In the genomic region with DNA sequence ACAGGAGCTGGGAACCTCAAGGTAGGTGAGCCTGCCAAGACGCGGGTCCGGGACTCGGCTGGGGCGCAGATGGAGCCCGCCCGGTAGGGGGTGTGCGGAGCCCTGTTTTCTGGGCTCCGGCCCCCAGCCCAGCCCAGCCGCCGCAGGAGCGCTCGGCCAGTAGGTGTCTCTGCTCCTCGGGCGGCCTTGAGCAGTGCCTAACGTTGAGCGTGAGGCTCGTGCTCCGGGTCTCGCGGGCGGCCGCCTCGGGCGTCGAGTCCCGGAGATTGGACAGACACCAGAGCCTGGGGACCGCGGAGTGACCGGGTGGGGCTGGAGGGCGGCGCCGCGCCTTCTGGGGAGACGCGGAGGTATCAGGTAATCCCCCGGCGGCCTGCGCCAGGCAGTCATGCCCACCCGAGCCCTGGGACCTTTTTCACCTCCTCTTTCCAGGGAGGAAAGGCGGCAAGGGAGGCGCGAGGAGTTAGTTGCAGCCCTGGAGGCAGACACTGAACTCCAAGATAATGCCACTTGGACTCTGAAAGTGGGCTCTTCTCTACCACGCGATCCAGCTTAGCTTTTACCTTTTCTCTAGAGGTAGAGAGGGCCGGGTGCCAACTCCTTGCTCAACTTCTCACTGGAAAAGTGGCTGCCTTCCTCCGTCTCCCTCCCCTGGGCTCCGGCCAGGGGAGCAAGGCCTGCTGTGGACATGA, we compare ENCODE assay signal across 8 cellular contexts. TPM values are rescaled to one million over a fixed set of nuclear protein-coding genes. Genes with fewer than 3 reads are reported as not detected.
DNase-seq lines count a peak whose midpoint lies in the region; ATAC-seq and TF ChIP-seq lines count a peak whose summit lies in the region.

No MANE protein-coding gene starts in this region.

- H3K9me3 Mint-ChIP-seq in activated CD4-positive, alpha-beta memory T cell treated with anti-CD3 and anti-CD28 coated beads, Interleukin-2, amount 10 ng/mL, durations not matched to agents 7 days and 5 days = no peaks in the 10 kb centered on the region

- H3K4me3 ChIP-seq in epithelial cell of proximal tubule (ENCODE audit: low read depth, low read length) (peak overlapping the region; percentile 65), mucosa of rectum (ENCODE audit: low read length in 2 of 2) (peak overlapping the region; percentile 2 to 28), stomach smooth muscle (ENCODE audit: low read length in 2 of 2) (peak overlapping the region; percentile 45 to 72)

- H3K36me3 ChIP-seq in mucosa of rectum (ENCODE audit: control insufficient read depth in 2 of 2, insufficient read depth in 2 of 2, low read length in 2 of 2) (no peaks in the 10 kb centered on the region), stomach smooth muscle (ENCODE audit: control insufficient read depth in 2 of 2, insufficient read depth in 2 of 2, low read length in 2 of 2) (no peaks in the 10 kb centered on the region)

- H3K9ac ChIP-seq in mucosa of rectum (ENCODE audit: low read depth in 1 of 2, low read length in 2 of 2) (no peak overlapping the region), stomach smooth muscle (ENCODE audit: low read length in 2 of 2) (peak overlapping the region; percentile 29 to 43)

- POLR2A ChIA-PET in activated CD4-positive, alpha-beta memory T cell treated with anti-CD3 and anti-CD28 coated beads, Interleukin-2, amount 10 ng/mL, durations not matched to agents 7 days and 5 days (lab: Charles Lee) = no interaction called here

- CTCF ChIA-PET in activated CD4-positive, alpha-beta memory T cell treated with anti-CD3 and anti-CD28 coated beads, Interleukin-2, amount 10 ng/mL, durations not matched to agents 7 days and 5 days (lab: Charles Lee) = interaction anchor here (1.1 to 4.1 kb wide), 2 partner anchors 65 to 76 kb away, joined by 3 to 55 read pairs; partner anchors contain the start of gene PLRG1

- H3K36me3 Mint-ChIP-seq in activated CD4-positive, alpha-beta memory T cell treated with anti-CD3 and anti-CD28 coated beads, Interleukin-2, amount 10 ng/mL, durations not matched to agents 7 days and 5 days (ENCODE audit: low read depth) = no peaks in the 10 kb centered on the region

- peak; percentile 96 for ATAC-seq in GM21576 (IDR thresholded peaks at IDR 0.05; ENCODE audit: unreplicated experiment)

- H3K9me3 ChIP-seq in mucosa of rectum (ENCODE audit: control insufficient read depth in 2 of 2, low read length in 2 of 2) = no peaks in the 10 kb centered on the region
- no peaks in the 10 kb centered on the region for H3K9me3 ChIP-seq in stomach smooth muscle (ENCODE audit: control insufficient read depth in 2 of 2, low read length in 2 of 2)

- DNase-seq in GM03348 (ENCODE audit: low spot score) (peak; percentile 65), HuH-7.5 (ENCODE audit: low spot score) (peak; percentile 51), epithelial cell of proximal tubule (ENCODE audit: low read depth) (no peak), superior temporal gyrus (ENCODE audit: extremely low spot score) (no peak)
- DNase-seq in activated CD4-positive, alpha-beta memory T cell treated with anti-CD3 and anti-CD28 coated beads, Interleukin-2, amount 10 ng/mL, durations not matched to agents 7 days and 5 days = peak; percentile 47

- H3K27me3 ChIP-seq in mucosa of rectum (ENCODE audit: control insufficient read depth in 2 of 2, insufficient read depth in 2 of 2, low read length in 2 of 2) (peaks cover 12 to 13% of the 10 kb centered on the region in 2 donors), stomach smooth muscle (ENCODE audit: control insufficient read depth in 1 of 2, insufficient read depth in 2 of 2, low read length in 2 of 2) (no peaks in the 10 kb centered on the region)

- peaks cover 27% of the 10 kb centered on the region for H3K27me3 Mint-ChIP-seq in activated CD4-positive, alpha-beta memory T cell treated with anti-CD3 and anti-CD28 coated beads, Interleukin-2, amount 10 ng/mL, durations not matched to agents 7 days and 5 days

- no peak overlapping the region for H3K27ac Mint-ChIP-seq in activated CD4-positive, alpha-beta memory T cell treated with anti-CD3 and anti-CD28 coated beads, Interleukin-2, amount 10 ng/mL, durations not matched to agents 7 days and 5 days

- H3K4me3 Mint-ChIP-seq in activated CD4-positive, alpha-beta memory T cell treated with anti-CD3 and anti-CD28 coated beads, Interleukin-2, amount 10 ng/mL, durations not matched to agents 7 days and 5 days = no peak overlapping the region

- peak; percentile 62 for TF ChIP-seq CTCF in epithelial cell of proximal tubule (conservative IDR thresholded peaks at IDR 0.05; ENCODE audit: low read depth, low read length)

- no peaks in the 10 kb centered on the region for H3K4me1 ChIP-seq in mucosa of rectum (ENCODE audit: control insufficient read depth in 2 of 2, insufficient read depth in 2 of 2, low read length in 2 of 2)
- peaks cover 4% of the 10 kb centered on the region for H3K4me1 ChIP-seq in stomach smooth muscle (ENCODE audit: control insufficient read depth, insufficient read depth, low read length)

- no peaks in the 10 kb centered on the region for H3K4me1 Mint-ChIP-seq in activated CD4-positive, alpha-beta memory T cell treated with anti-CD3 and anti-CD28 coated beads, Interleukin-2, amount 10 ng/mL, durations not matched to agents 7 days and 5 days

- H3K27ac ChIP-seq in mucosa of rectum (ENCODE audit: low read depth in 2 of 2, low read length in 2 of 2) = no peak overlapping the region
- no peak overlapping the region for H3K27ac ChIP-seq in stomach smooth muscle (ENCODE audit: low read length)

RNA-seq across cellular contexts. Expression of gene FGG, which starts 14.5 kb away (rescaled TPM):
- total RNA-seq in activated CD4-positive, alpha-beta memory T cell treated with anti-CD3 and anti-CD28 coated beads, Interleukin-2, amount 10 ng/mL, durations not matched to agents 7 days and 5 days = not detected
- 0.23 TPM in 1 of 2 replicates, not detected in the other for total RNA-seq in epithelial cell of proximal tubule

RNA-seq across cellular contexts. Expression of gene FGA, which starts 36.4 kb away (rescaled TPM):
- total RNA-seq in activated CD4-positive, alpha-beta memory T cell treated with anti-CD3 and anti-CD28 coated beads, Interleukin-2, amount 10 ng/mL, durations not matched to agents 7 days and 5 days = not detected
- total RNA-seq in epithelial cell of proximal tubule = 0.22 TPM in 1 of 2 replicates, not detected in the other

Comparison
In these comparisons a context has a peak if more than half of its experiments do, and no peak if none do; other contexts are left out.
1. DNase-seq: peak in GM03348 (single experiment), HuH-7.5 (single experiment) and activated CD4-positive, alpha-beta memory T cell treated with anti-CD3 and anti-CD28 coated beads, Interleukin-2, amount 10 ng/mL, durations not matched to agents 7 days and 5 days (single experiment); none in epithelial cell of proximal tubule (single experiment) and superior temporal gyrus (single experiment).
2. H3K4me3 ChIP-seq: peak in every context shown above with its lines; median percentile 65 in epithelial cell of proximal tubule; 58 in stomach smooth muscle; 15 in mucosa of rectum.
3. H3K9ac ChIP-seq: peak in stomach smooth muscle (2 of 2); none in mucosa of rectum (0 of 2).